In the genomic region with DNA sequence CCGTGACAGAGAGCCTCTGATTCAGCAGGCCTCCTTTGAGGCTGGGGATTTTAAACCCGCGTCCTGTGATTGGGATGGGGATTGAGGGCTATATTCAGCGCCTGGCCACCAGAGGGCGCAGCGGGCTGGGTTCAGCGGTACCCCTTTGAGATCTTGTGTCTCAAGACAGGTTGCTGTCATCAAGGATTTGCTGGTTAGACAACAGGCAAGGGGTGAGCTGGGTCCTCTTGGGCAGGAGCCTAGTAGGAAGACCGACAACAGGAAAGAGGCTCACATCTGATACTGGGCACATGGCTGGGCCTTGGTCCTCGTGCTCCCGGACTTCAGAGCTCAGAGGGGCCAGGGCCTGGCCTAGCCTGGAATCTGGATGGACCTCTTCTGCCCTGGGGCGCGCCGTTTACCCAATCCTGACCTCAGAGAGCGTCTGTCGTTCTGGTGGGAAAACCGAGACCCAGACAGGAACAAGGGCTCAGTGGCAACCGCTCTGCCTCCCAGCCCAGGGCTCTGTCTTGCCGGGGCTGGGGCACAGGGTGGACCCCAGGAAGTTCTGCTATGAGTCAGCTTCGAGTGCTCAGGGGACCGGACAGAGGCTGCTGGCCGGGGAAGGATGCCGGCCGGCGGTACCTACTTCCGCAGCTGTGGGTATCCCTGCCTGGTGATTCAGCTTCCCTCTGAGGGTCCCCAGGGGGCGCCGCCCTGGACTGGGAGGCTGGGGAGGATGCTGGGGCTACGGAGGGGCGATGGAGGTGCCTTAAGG, we compare ENCODE assay signal across 8 cellular contexts. TPM values are rescaled to one million over a fixed set of nuclear protein-coding genes. Genes with fewer than 3 reads are reported as not detected.
A peak's percentile ranks its signal among the peaks of the same experiment; 100 is the strongest.
DNase-seq lines count a peak whose midpoint lies in the region; ATAC-seq and TF ChIP-seq lines count a peak whose summit lies in the region.

No MANE protein-coding gene starts in this region.

- TF ChIP-seq CTCF in BE2C (IDR thresholded peaks at IDR 0.05; ENCODE audit: low read depth, low read length) (peak; percentile 95), colonic mucosa (IDR thresholded peaks at IDR 0.05) (peak; percentile 90), left lung (IDR thresholded peaks at IDR 0.05) (peak; percentile 94 to 96)

- peak; percentile 37 for ATAC-seq in GM19043 (IDR thresholded peaks at IDR 0.05; ENCODE audit: low read depth, unreplicated experiment)
- ATAC-seq in HG03378 (IDR thresholded peaks at IDR 0.05; ENCODE audit: unreplicated experiment): peak; percentile 58
- peak; percentile 82 for ATAC-seq in left lung

- peaks cover 13% of the 10 kb centered on the region for H3K36me3 Mint-ChIP-seq in activated CD4-positive, alpha-beta T cell treated with anti-CD3 and anti-CD28 coated beads, Interleukin-2, amount 10 ng/mL, durations not matched to agents 24 days and 14 days (ENCODE audit: low read depth)

- peaks cover 27% of the 10 kb centered on the region for H3K4me1 Mint-ChIP-seq in activated CD4-positive, alpha-beta T cell treated with anti-CD3 and anti-CD28 coated beads, Interleukin-2, amount 10 ng/mL, durations not matched to agents 24 days and 14 days

- DNase-seq in BE2C (peak; percentile 86), NCI-H526 (lab: John Stamatoyannopoulos, UW) (peak; percentile 84 to 90), colonic mucosa (peak; percentile 93), left lung (peak; percentile 86 to 97)
- DNase-seq in activated CD4-positive, alpha-beta T cell treated with anti-CD3 and anti-CD28 coated beads, Interleukin-2, amount 10 ng/mL, durations not matched to agents 24 days and 14 days: peak; percentile 97
- DNase-seq in stimulated activated CD4-positive, alpha-beta T cell treated with anti-CD3 and anti-CD28 coated beads, Interleukin-2, amount 100 ng/mL, for 24 hours: peak; percentile 94

- H3K9me3 ChIP-seq in BE2C (no peaks in the 10 kb centered on the region), colonic mucosa (no peaks in the 10 kb centered on the region), left lung (no peaks in the 10 kb centered on the region)

- peak overlapping the region; percentile 72 for H3K4me3 ChIP-seq in BE2C (ENCODE audit: low read depth, low read length)
- peak overlapping the region; percentile 72 for H3K4me3 ChIP-seq in colonic mucosa
- peak overlapping the region; percentile 14 to 61 for H3K4me3 ChIP-seq in left lung

- H3K9ac ChIP-seq in colonic mucosa (ENCODE audit: low read depth in 2 of 2, low read length in 2 of 2): peak overlapping the region; percentile 54 to 64

- no peaks in the 10 kb centered on the region for H3K27me3 Mint-ChIP-seq in activated CD4-positive, alpha-beta T cell treated with anti-CD3 and anti-CD28 coated beads, Interleukin-2, amount 10 ng/mL, durations not matched to agents 24 days and 14 days

- H3K27ac ChIP-seq in colonic mucosa (peak overlapping the region; percentile 84), left lung (peak overlapping the region; percentile 89 to 95)

- no peaks in the 10 kb centered on the region for H3K36me3 ChIP-seq in BE2C
- H3K36me3 ChIP-seq in colonic mucosa: no peaks in the 10 kb centered on the region
- H3K36me3 ChIP-seq in left lung: no peaks in the 10 kb centered on the region

- H3K9me3 Mint-ChIP-seq in activated CD4-positive, alpha-beta T cell treated with anti-CD3 and anti-CD28 coated beads, Interleukin-2, amount 10 ng/mL, durations not matched to agents 24 days and 14 days: no peaks in the 10 kb centered on the region

- H3K4me1 ChIP-seq in BE2C (peaks cover 5% of the 10 kb centered on the region; the same call in 1 of the 2 replicates), colonic mucosa (peaks cover 15% of the 10 kb centered on the region), left lung (peaks cover 25 to 36% of the 10 kb centered on the region in 2 donors)

- no peaks in the 10 kb centered on the region for H3K27me3 ChIP-seq in BE2C
- H3K27me3 ChIP-seq in colonic mucosa: no peaks in the 10 kb centered on the region
- H3K27me3 ChIP-seq in left lung: peaks cover 0 to 9% of the 10 kb centered on the region in 2 donors

- intact Hi-C loops in activated CD4-positive, alpha-beta T cell treated with anti-CD3 and anti-CD28 coated beads, Interleukin-2, amount 10 ng/mL, durations not matched to agents 24 days and 14 days (cut with micrococcal nuclease): loop anchor here (1.0 to 10.0 kb wide), 9 partner anchors 10 to 450 kb away; partner anchors contain the start of genes DUSP18, OSBP2 and SMTN
- intact Hi-C loops in colonic mucosa (cut with DNase I) (loop anchor here (2.0 to 10.0 kb wide), 2 partner anchors 120 to 290 kb away; no protein-coding TSS in a partner anchor), left lung (cut with DNase I) (loop anchor here in 1 of 2 donors (10.0 kb wide), 2 partner anchors 120 to 290 kb away; no protein-coding TSS in a partner anchor)

- peak overlapping the region; percentile 94 for H3K27ac Mint-ChIP-seq in activated CD4-positive, alpha-beta T cell treated with anti-CD3 and anti-CD28 coated beads, Interleukin-2, amount 10 ng/mL, durations not matched to agents 24 days and 14 days

- H3K4me3 Mint-ChIP-seq in activated CD4-positive, alpha-beta T cell treated with anti-CD3 and anti-CD28 coated beads, Interleukin-2, amount 10 ng/mL, durations not matched to agents 24 days and 14 days: peak overlapping the region; percentile 79

RNA-seq across cellular contexts. Expression of gene SLC35E4, which starts 0.9 kb away (rescaled TPM):
- polyA plus RNA-seq in BE2C (2012; ENCODE audit: insufficient read depth, insufficient read length, low read depth): 9.2 TPM
- total RNA-seq in activated CD4-positive, alpha-beta T cell treated with anti-CD3 and anti-CD28 coated beads, Interleukin-2, amount 10 ng/mL, durations not matched to agents 24 days and 14 days: 6.6 and 7.4 TPM in 2 replicates
- total RNA-seq in colonic mucosa: 1 to 10 TPM; 5.7 to 7.0 TPM
- total RNA-seq in left lung: 1 to 10 TPM; 3.1 to 3.8 TPM

RNA-seq across cellular contexts. Expression of gene TCN2, which starts 27.7 kb away (rescaled TPM):
- polyA plus RNA-seq in BE2C (2012; ENCODE audit: insufficient read depth, insufficient read length, low read depth): 2.5 TPM
- total RNA-seq in activated CD4-positive, alpha-beta T cell treated with anti-CD3 and anti-CD28 coated beads, Interleukin-2, amount 10 ng/mL, durations not matched to agents 24 days and 14 days: 0.35 and 0.45 TPM in 2 replicates
- total RNA-seq in colonic mucosa (10 to 100 TPM in 1 of 2 donors, 1 to 10 TPM in 1; 9.3 to 27.0 TPM), left lung (10 to 100 TPM; 48.0 to 57.6 TPM)

RNA-seq across cellular contexts. Expression of gene DUSP18, which starts 33.0 kb away (rescaled TPM):
- polyA plus RNA-seq in BE2C (2012; ENCODE audit: insufficient read depth, insufficient read length, low read depth): 2.7 TPM
- 8.0 and 10.3 TPM in 2 replicates for total RNA-seq in activated CD4-positive, alpha-beta T cell treated with anti-CD3 and anti-CD28 coated beads, Interleukin-2, amount 10 ng/mL, durations not matched to agents 24 days and 14 days
- total RNA-seq in colonic mucosa (10 to 100 TPM; 15.2 to 17.1 TPM), left lung (10 to 100 TPM; 16.2 to 23.9 TPM)

RNA-seq across cellular contexts. Expression of gene PES1, which starts 42.9 kb away (rescaled TPM):
- 446 TPM for polyA plus RNA-seq in BE2C (2012; ENCODE audit: insufficient read depth, insufficient read length, low read depth)
- 170 and 173 TPM in 2 replicates for total RNA-seq in activated CD4-positive, alpha-beta T cell treated with anti-CD3 and anti-CD28 coated beads, Interleukin-2, amount 10 ng/mL, durations not matched to agents 24 days and 14 days
- total RNA-seq in colonic mucosa (10 to 100 TPM; 44.2 to 98.3 TPM), left lung (10 to 100 TPM; 45.2 to 67.7 TPM)

Comparison
In these comparisons a context has a peak if more than half of its experiments do, and no peak if none do; other contexts are left out.
1. Peak in every context shown above with its lines: DNase-seq, ATAC-seq, H3K4me3 ChIP-seq and H3K27ac ChIP-seq.